ENCODE assay signal across 18 cellular contexts in genomic region chr4:120990246-120990645, GRCh38.
DNase-seq lines count a peak whose midpoint lies in the region; ATAC-seq and TF ChIP-seq lines count a peak whose summit lies in the region.
"Had no signal": no experiment of that assay in that cellular context is flagged by ENCODE, and none has a peak within 500 bp of the region (broad histone marks: within the 10 kb centered on the region; RNA-seq: fewer than 3 reads in every experiment).

No MANE protein-coding gene starts in this region.

- no peak for ATAC-seq in GM19395 (IDR thresholded peaks at IDR 0.05; ENCODE audit: unreplicated experiment)
- ATAC-seq: A549; CD8-positive, alpha-beta T cell had no signal

- H2AFZ ChIP-seq in trophoblast cell (ENCODE audit: insufficient read depth, low read length, poor library complexity): no peak overlapping the region

- H3K36me3 Mint-ChIP-seq in endodermal cell (ENCODE audit: low read depth): no peaks in the 10 kb centered on the region
- H3K36me3 Mint-ChIP-seq: CD8-positive, alpha-beta T cell had no signal

- H3K79me2 ChIP-seq in trophoblast cell (ENCODE audit: control insufficient read depth, insufficient read depth, low read length, poor library complexity): peaks cover 1% of the 10 kb centered on the region

- H3K23ac ChIP-seq in trophoblast cell (ENCODE audit: low read length): no peak overlapping the region

- 77 to 89% methylated on average over 1 to 2 of the region's 2 CpGs for WGBS in endodermal cell (ENCODE audit: insufficient coverage in 1 of 2, insufficient read length in 1 of 2), 2 experiments
- no CpG with 5 or more reads among the region's 2 CpGs for WGBS in trophoblast cell (ENCODE audit: extremely low coverage, insufficient coverage, insufficient read length)

- H3K18ac ChIP-seq in trophoblast cell (ENCODE audit: low read length): no peak overlapping the region

- H3K4ac ChIP-seq in trophoblast cell (ENCODE audit: low read depth, low read length): no peak overlapping the region

- no peak overlapping the region for H3K27ac ChIP-seq in endodermal cell (ENCODE audit: low read depth, low read length)
- H3K27ac ChIP-seq in trophoblast cell (ENCODE audit: low read depth, low read length): no peak overlapping the region
- H3K27ac ChIP-seq in tibial artery: no peak overlapping the region
- H3K27ac ChIP-seq: A549; BLaER1 treated with 17β-estradiol and CSF1 and Interleukin-3, amounts not matched to agents 10 nM and 100 nM; C4-2B had no signal

- no peak for TF ChIP-seq CTCF in endodermal cell (conservative IDR thresholded peaks at IDR 0.05)
- no peak for TF ChIP-seq CTCF in tibial artery (IDR thresholded peaks at IDR 0.05)

- H4K91ac ChIP-seq in trophoblast cell (ENCODE audit: low read depth, low read length): peak overlapping the region; percentile 14

- H2BK120ac ChIP-seq in trophoblast cell (ENCODE audit: insufficient read depth, low read length, poor library complexity): no peak overlapping the region

- H3K4me3 ChIP-seq in endodermal cell (ENCODE audit: low read length): no peak overlapping the region
- no peak overlapping the region for H3K4me3 ChIP-seq in trophoblast cell (ENCODE audit: low read depth, low read length)
- H3K4me3 ChIP-seq in tibial artery: no peak overlapping the region
- H3K4me3 ChIP-seq: A549; BLaER1 treated with 17β-estradiol and CSF1 and Interleukin-3, amounts not matched to agents 10 nM and 100 nM had no signal

- intact Hi-C loops in tibial artery (cut with DNase I; ENCODE audit: low total_unique reads): no loop called here

- H3K27ac Mint-ChIP-seq in endodermal cell: no peak overlapping the region
- H3K27ac Mint-ChIP-seq: B cell; CD4-positive, alpha-beta T cell; CD8-positive, alpha-beta T cell had no signal

- H3K14ac ChIP-seq in trophoblast cell (ENCODE audit: low read length): no peak overlapping the region

- no peak overlapping the region for H2BK5ac ChIP-seq in trophoblast cell (ENCODE audit: low read depth, low read length, poor library complexity)

- H3K9ac ChIP-seq in endodermal cell (ENCODE audit: extremely low read depth, low read length, poor library complexity, severe bottlenecking) (no peak overlapping the region), trophoblast cell (ENCODE audit: low read length) (no peak overlapping the region)
- H3K9ac ChIP-seq: BLaER1 treated with 17β-estradiol and CSF1 and Interleukin-3, amounts not matched to agents 10 nM and 100 nM had no signal

- H3K4me2 ChIP-seq in trophoblast cell (ENCODE audit: low read length): no peak overlapping the region
- H3K4me2 ChIP-seq: A549; BLaER1 treated with 17β-estradiol and CSF1 and Interleukin-3, amounts not matched to agents 10 nM and 100 nM had no signal

- no peaks in the 10 kb centered on the region for H3K27me3 ChIP-seq in endodermal cell (ENCODE audit: control insufficient read depth, insufficient read depth, low read length, poor library complexity, severe bottlenecking)
- no peaks in the 10 kb centered on the region for H3K27me3 ChIP-seq in trophoblast cell (ENCODE audit: insufficient read depth, low read length)
- H3K27me3 ChIP-seq in tibial artery: no peaks in the 10 kb centered on the region
- H3K27me3 ChIP-seq: BLaER1 treated with 17β-estradiol and CSF1 and Interleukin-3, amounts not matched to agents 10 nM and 100 nM had no signal

- no peak overlapping the region for H4K12ac ChIP-seq in trophoblast cell (ENCODE audit: low read depth, low read length)

- peak; percentile 3 for DNase-seq in NCI-H748 (lab: John Stamatoyannopoulos, UW; ENCODE audit: unreplicated experiment)
- no peak for DNase-seq in NCI-H748 treated with DMSO at 0.1 percent for 48 hours (lab: John Stamatoyannopoulos, UW)
- peak; percentile 64 for DNase-seq in endodermal cell
- DNase-seq in trophoblast cell: no peak
- DNase-seq in tibial artery: no peak
- DNase-seq: 8988T; AML-193; Caco-2; Calu3; CD4-positive, alpha-beta T cell; CD8-positive, alpha-beta T cell; DMS79 treated with DMSO at 0.1 percent for 48 hours; GF-D8 had no signal

- H2AK5ac ChIP-seq in trophoblast cell (ENCODE audit: low read length): no peak overlapping the region

- H3K4me3 Mint-ChIP-seq in endodermal cell: no peak overlapping the region
- H3K4me3 Mint-ChIP-seq: B cell; CD4-positive, alpha-beta T cell; CD8-positive, alpha-beta T cell had no signal

- peaks cover 4% of the 10 kb centered on the region for H3K9me3 Mint-ChIP-seq in endodermal cell
- H3K9me3 Mint-ChIP-seq: CD4-positive, alpha-beta T cell had no signal

- H3K36me3 ChIP-seq in endodermal cell (ENCODE audit: control insufficient read depth, insufficient read depth, low read length) (no peaks in the 10 kb centered on the region), trophoblast cell (ENCODE audit: control insufficient read depth in 1 of 2, insufficient read depth in 2 of 2, low read length in 2 of 2) (no peaks in the 10 kb centered on the region), tibial artery (no peaks in the 10 kb centered on the region)
- H3K36me3 ChIP-seq: BLaER1 treated with 17β-estradiol and CSF1 and Interleukin-3, amounts not matched to agents 10 nM and 100 nM had no signal

- H2BK12ac ChIP-seq in trophoblast cell (ENCODE audit: low read length): peak overlapping the region; percentile 23

- no peaks in the 10 kb centered on the region for H3K4me1 ChIP-seq in endodermal cell (ENCODE audit: control insufficient read depth, insufficient read depth, low read length)
- H3K4me1 ChIP-seq in trophoblast cell (ENCODE audit: control insufficient read depth in 1 of 2, insufficient read depth in 2 of 2, low read length in 2 of 2): peaks cover 4 to 6% of the 10 kb centered on the region in 2 experiments
- H3K4me1 ChIP-seq in tibial artery: no peaks in the 10 kb centered on the region
- H3K4me1 ChIP-seq: A549; BLaER1 treated with 17β-estradiol and CSF1 and Interleukin-3, amounts not matched to agents 10 nM and 100 nM; Caco-2 had no signal

- no peaks in the 10 kb centered on the region for H3K4me1 Mint-ChIP-seq in endodermal cell
- H3K4me1 Mint-ChIP-seq: B cell had no signal

- no peak overlapping the region for H4K8ac ChIP-seq in trophoblast cell (ENCODE audit: low read depth, low read length)

- H3K79me1 ChIP-seq in trophoblast cell (ENCODE audit: low read length): peaks cover 5% of the 10 kb centered on the region

- H3K9me3 ChIP-seq in endodermal cell (ENCODE audit: control insufficient read depth, low read length) (peaks cover 10% of the 10 kb centered on the region), trophoblast cell (ENCODE audit: insufficient read depth, low read depth, low read length) (peaks cover 4% of the 10 kb centered on the region), tibial artery (no peaks in the 10 kb centered on the region)
- H3K9me3 ChIP-seq: A549; BLaER1 treated with 17β-estradiol and CSF1 and Interleukin-3, amounts not matched to agents 10 nM and 100 nM; Caco-2 had no signal

- H3K27me3 Mint-ChIP-seq in endodermal cell (ENCODE audit: insufficient read depth): no peaks in the 10 kb centered on the region
- H3K27me3 Mint-ChIP-seq: B cell had no signal

Comparison
In these comparisons a context has a peak if more than half of its experiments do, and no peak if none do; other contexts are left out.
1. DNase-seq: peak in NCI-H748 (single experiment) and endodermal cell (single experiment); none in NCI-H748 treated with DMSO at 0.1 percent for 48 hours (single experiment), trophoblast cell (0 of 2) and tibial artery (0 of 2).